In the genomic region with DNA sequence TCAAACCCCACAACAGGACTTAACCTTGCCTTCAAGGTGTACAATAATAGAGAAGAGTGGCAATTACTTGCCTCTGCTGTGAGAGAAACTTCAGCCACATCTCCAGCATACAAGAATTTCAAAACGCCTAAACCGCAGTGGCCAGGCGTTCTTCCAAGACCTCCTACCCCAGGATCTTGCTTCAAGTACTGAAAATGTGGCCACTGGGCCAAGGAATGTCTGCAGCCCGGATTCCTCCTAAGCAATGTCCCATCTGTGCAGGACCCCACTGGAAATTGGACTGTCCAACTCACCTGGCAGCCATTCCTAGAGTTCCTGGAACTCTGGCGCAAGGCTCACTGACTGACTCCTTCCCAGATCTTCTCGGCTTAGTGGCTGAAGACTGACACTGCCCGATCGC, we compare ENCODE assay signal across 29 cellular contexts. TPM values are rescaled to one million over a fixed set of nuclear protein-coding genes. Genes with fewer than 3 reads are reported as not detected.
"Had no signal": no experiment of that assay in that cellular context is flagged by ENCODE, and none has a peak within 500 bp of the region (broad histone marks: within the 10 kb centered on the region; RNA-seq: fewer than 3 reads in every experiment).

No MANE protein-coding gene starts in this region.

- DNase-seq: activated CD4-positive, alpha-beta T cell treated with anti-CD3 and anti-CD28 coated beads, Interleukin-2, amount 50 U/mL, for 4 hours; activated CD8-positive, alpha-beta memory T cell treated with anti-CD3 and anti-CD28 coated beads for 24 hours; activated CD8-positive, alpha-beta memory T cell treated with anti-CD3 and anti-CD28 coated beads, Interleukin-2, amount 50 U/mL, for 4 hours; activated naive CD4-positive, alpha-beta T cell; activated naive CD8-positive, alpha-beta T cell treated with anti-CD3 and anti-CD28 coated beads for 36 hours; activated T-cell treated with anti-CD3 and anti-CD28 coated beads, Interleukin-2, amount 50 U/mL, for 4 hours; amniotic stem cell; glutamatergic neuron; hippocampal formation; kidney glomerular epithelial cell; midbrain; ovary; stimulated activated CD4-positive, alpha-beta T cell treated with anti-CD3 and anti-CD28 coated beads, Interleukin-4, amount 100 ng/mL, for 4 hours; stimulated activated naive CD8-positive, alpha-beta T cell treated with anti-CD3 and anti-CD28 coated beads, Interleukin-15, Interleukin-2, amounts not matched to agents 100 U/mL and 50 U/mL, for 24 hours; T-helper 1 cell; tibial artery; WERI-Rb-1 had no signal

- H3K27me3 ChIP-seq: cardiac muscle cell, ovary, tibial artery had no signal

- H3K36me3 ChIP-seq: cardiac muscle cell, neutrophil, ovary, prostate gland, tibial artery had no signal

- H3K27ac Mint-ChIP-seq: activated naive CD8-positive, alpha-beta T cell treated with anti-CD3 and anti-CD28 coated beads for 36 hours; activated T-helper 2 cell treated with anti-CD3 and anti-CD28 coated beads, Interferon-gamma antibody, Interleukin-2, Interleukin-4, amounts not matched to agents 10 μg/mL and 5 μg/mL and 100 μg/mL, durations not matched to agents 14 hours and 24 hours and 36 hours; nephron had no signal

- H3K27ac ChIP-seq: cardiac muscle cell, epithelial cell of prostate, neutrophil, ovary, prostate gland, tibial artery, WERI-Rb-1 had no signal

- H3K4me1 ChIP-seq: prostate gland had no signal

- H3K4me3 ChIP-seq: cardiac muscle cell, ovary, prostate gland, tibial artery had no signal

- H3K9me3 ChIP-seq: neutrophil, ovary, prostate gland, tibial artery had no signal

- H3K4me3 Mint-ChIP-seq: activated naive CD8-positive, alpha-beta T cell treated with anti-CD3 and anti-CD28 coated beads for 36 hours; activated T-cell treated with anti-CD3 and anti-CD28 coated beads, Interleukin-2, amount 50 U/mL, for 4 hours; nephron had no signal

- H3K9me3 Mint-ChIP-seq: activated T-cell treated with anti-CD3 and anti-CD28 coated beads, Interleukin-2, amount 50 U/mL, for 4 hours; activated T-helper 2 cell treated with anti-CD3 and anti-CD28 coated beads, Interferon-gamma antibody, Interleukin-2, Interleukin-4, amounts not matched to agents 10 μg/mL and 5 μg/mL and 100 μg/mL, durations not matched to agents 14 hours and 24 hours and 36 hours had no signal

- ATAC-seq: activated T-cell treated with anti-CD3 and anti-CD28 coated beads, Interleukin-2, amount 50 U/mL, for 4 hours; stimulated activated naive CD8-positive, alpha-beta T cell treated with anti-CD3 and anti-CD28 coated beads, Interleukin-15, Interleukin-2, amounts not matched to agents 100 U/mL and 50 U/mL, for 24 hours had no signal

- FAIRE-seq: frontal cortex, TTC549 had no signal

RNA-seq across cellular contexts. Expression of gene C18orf63, which starts 21.1 kb away (rescaled TPM):
- total RNA-seq: activated naive CD8-positive, alpha-beta T cell treated with anti-CD3 and anti-CD28 coated beads for 36 hours; activated T-cell treated with anti-CD3 and anti-CD28 coated beads, Interleukin-2, amount 50 U/mL, for 4 hours; activated T-helper 2 cell treated with anti-CD3 and anti-CD28 coated beads, Interferon-gamma antibody, Interleukin-2, Interleukin-4, amounts not matched to agents 10 μg/mL and 5 μg/mL and 100 μg/mL, durations not matched to agents 14 hours and 24 hours and 36 hours; cardiac muscle cell; chondrocyte; fibroblast of lung; frontal cortex; liver; ovary; urinary bladder had no signal
- polyA plus RNA-seq: cardiac muscle cell, fibroblast of lung, liver, ovary, urinary bladder had no signal
